10 cellular contexts compared by ENCODE assay signal in the genomic region with DNA sequence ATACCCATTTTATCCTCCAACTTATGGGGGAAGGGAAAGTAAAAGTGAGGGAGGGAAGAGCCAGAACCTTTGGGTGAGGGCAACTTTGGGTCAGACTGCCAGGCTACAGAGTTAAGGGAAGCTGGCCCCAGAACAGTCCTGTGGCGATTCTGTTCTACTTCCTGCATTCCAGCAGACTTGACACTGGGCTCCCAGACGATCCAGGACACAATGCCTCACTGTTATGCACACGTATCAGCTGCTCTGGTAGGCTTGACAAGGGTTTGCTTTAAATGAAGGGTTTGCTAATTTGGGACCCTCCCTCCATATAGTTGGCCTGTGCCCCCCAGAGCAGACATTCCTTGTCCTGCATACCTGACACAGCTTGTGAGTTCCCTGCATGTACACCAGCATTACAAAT. TPM values are rescaled to one million over a fixed set of nuclear protein-coding genes. Genes with fewer than 3 reads are reported as not detected.
DNase-seq lines count a peak whose midpoint lies in the region; ATAC-seq and TF ChIP-seq lines count a peak whose summit lies in the region.
"Had no signal": no experiment of that assay in that cellular context is flagged by ENCODE, and none has a peak within 500 bp of the region (broad histone marks: within the 10 kb centered on the region; RNA-seq: fewer than 3 reads in every experiment).

No MANE protein-coding gene starts in this region.

- no peaks in the 10 kb centered on the region for H3K4me1 ChIP-seq in lung (ENCODE audit: control insufficient read depth in 2 of 2, insufficient read depth in 2 of 2, low read length in 2 of 2)

- H3K27ac ChIP-seq in dorsolateral prefrontal cortex (peak overlapping the region in 55 of 59 donors; percentile 4 to 86 (median 69)), lung (ENCODE audit: low read depth in 1 of 2, low read length in 1 of 2) (no peak overlapping the region)

- intact Hi-C loops in Right ventricle myocardium inferior (cut with DNase I) (no loop called here), cardiac septum (cut with DNase I) (no loop called here), dorsolateral prefrontal cortex (cut with DNase I) (loop anchor here in 1 of 2 donors (5.0 kb wide), 1 partner anchor 39 kb away; no protein-coding TSS in a partner anchor)

- H3K4me1 Mint-ChIP-seq in type B pancreatic cell (ENCODE audit: unreplicated experiment), result no peaks in the 10 kb centered on the region

- WGBS in lung, 2 donors, result 39 to 63% methylated on average over 3 of the region's 3 CpGs

- no peaks in the 10 kb centered on the region for H3K27me3 Mint-ChIP-seq in type B pancreatic cell
- H3K27me3 Mint-ChIP-seq: activated B cell treated with CpG ODN at 0.5 μM for 24 hours had no signal

- H3K36me3 Mint-ChIP-seq in type B pancreatic cell, result peaks cover 19% of the 10 kb centered on the region

- H3K4me3 Mint-ChIP-seq in type B pancreatic cell, result no peak overlapping the region
- H3K4me3 Mint-ChIP-seq: activated B cell treated with CpG ODN at 0.5 μM for 24 hours had no signal

- peaks cover 26 to 61% of the 10 kb centered on the region in 2 donors for H3K36me3 ChIP-seq in lung (ENCODE audit: control insufficient read depth in 2 of 2, insufficient read depth in 2 of 2, low read length in 2 of 2)

- H3K27me3 ChIP-seq in dorsolateral prefrontal cortex, result no peaks in the 10 kb centered on the region
- no peaks in the 10 kb centered on the region for H3K27me3 ChIP-seq in lung (ENCODE audit: control insufficient read depth, insufficient read depth)

- H3K9me3 ChIP-seq in lung (ENCODE audit: control insufficient read depth in 2 of 2, insufficient read depth in 1 of 2, low read length in 1 of 2), result no peaks in the 10 kb centered on the region

- no peak for TF ChIP-seq CTCF in dorsolateral prefrontal cortex (IDR thresholded peaks at IDR 0.05 in 54 of 56, conservative IDR thresholded peaks at IDR 0.05 in 2 of 56; ENCODE audit: low read depth in 1 of 56, partially characterized antibody in 56 of 56)
- no peak for TF ChIP-seq CTCF in lung (IDR thresholded peaks at IDR 0.05; ENCODE audit: control extremely low read depth, extremely low read depth)
- no peak for TF ChIP-seq CTCF in type B pancreatic cell (conservative IDR thresholded peaks at IDR 0.05)
- no peak for TF ChIP-seq CTCF in GM10266 (IDR thresholded peaks at IDR 0.05; ENCODE audit: control insufficient read depth, insufficient read depth, low read depth, missing control alignments)

- no peak for DNase-seq in Right ventricle myocardium inferior (ENCODE audit: missing footprints)
- DNase-seq in cardiac septum (ENCODE audit: low spot score), result no peak
- peak in 1 of 10 donors; percentile 45 for DNase-seq in dorsolateral prefrontal cortex
- DNase-seq in lung (ENCODE audit: low spot score), result peak; percentile 25
- no peak for DNase-seq in type B pancreatic cell (ENCODE audit: extremely low spot score, unreplicated experiment)
- no peak for DNase-seq in GM19240 (ENCODE audit: insufficient read length, low spot score)
- no peak for DNase-seq in GM10266 (ENCODE audit: extremely low spot score)
- no peak for DNase-seq in DMS79 treated with DMSO at 0.1 percent for 48 hours (lab: John Stamatoyannopoulos, UW)
- DNase-seq: activated B cell treated with CpG ODN at 0.5 μM for 24 hours had no signal

- ATAC-seq in Right ventricle myocardium inferior, result peak; percentile 67
- ATAC-seq in lung (ENCODE audit: insufficient read depth, low FRiP score), result no peak

- peak overlapping the region; percentile 17 for H3K27ac Mint-ChIP-seq in type B pancreatic cell

- H3K4me3 ChIP-seq in dorsolateral prefrontal cortex (no peak overlapping the region), lung (no peak overlapping the region)

- H3K9me3 Mint-ChIP-seq in type B pancreatic cell, result no peaks in the 10 kb centered on the region
- H3K9me3 Mint-ChIP-seq: activated B cell treated with CpG ODN at 0.5 μM for 24 hours had no signal

RNA-seq across cellular contexts. Expression of gene GORASP1, which starts 10.7 kb away (rescaled TPM):
- total RNA-seq in Right ventricle myocardium inferior, result 45.6 TPM
- 45.9 TPM for total RNA-seq in cardiac septum
- 10 to 100 TPM; 52.3 to 94.4 (median 70.3) TPM for total RNA-seq in dorsolateral prefrontal cortex
- 10 to 100 TPM; 54.8 to 71.1 TPM for total RNA-seq in lung
- 10 to 100 TPM; 28.7 to 42.3 TPM for polyA plus RNA-seq in lung
- total RNA-seq in type B pancreatic cell (ENCODE audit: low replicate concordance), result 76.5 and 98.4 TPM in 2 replicates

RNA-seq across cellular contexts. Expression of gene TTC21A, which starts 10.7 kb away (rescaled TPM):
- total RNA-seq in Right ventricle myocardium inferior (1.2 TPM), cardiac septum (3.0 TPM), dorsolateral prefrontal cortex (10 to 100 TPM; 12.8 to 44.7 (median 24.4) TPM), lung (10 to 100 TPM; 14.2 to 30.4 TPM), type B pancreatic cell (ENCODE audit: low replicate concordance) (9.8 and 10.3 TPM in 2 replicates)
- 1 to 10 TPM; 6.1 to 9.2 TPM for polyA plus RNA-seq in lung

RNA-seq across cellular contexts. Expression of gene WDR48, which starts 45.0 kb away (rescaled TPM):
- total RNA-seq in Right ventricle myocardium inferior (28.9 TPM), cardiac septum (24.5 TPM), dorsolateral prefrontal cortex (10 to 100 TPM; 45.0 to 93.1 (median 69.8) TPM), lung (10 to 100 TPM; 24.1 to 58.8 TPM), type B pancreatic cell (ENCODE audit: low replicate concordance) (45.0 and 61.4 TPM in 2 replicates)
- polyA plus RNA-seq in lung, result 10 to 100 TPM in 1 of 2 donors, 1 to 10 TPM in 1; 8.8 to 13.5 TPM

RNA-seq across cellular contexts. Expression of gene SCN11A, which starts 45.0 kb away (rescaled TPM):
- 0.08 TPM for total RNA-seq in Right ventricle myocardium inferior
- 0.05 TPM for total RNA-seq in cardiac septum
- 1 to 10 TPM in 13 of 120 experiments, under 1 TPM in 107; 0.19 to 1.4 (median 0.68) TPM for total RNA-seq in dorsolateral prefrontal cortex
- total RNA-seq in lung, result under 1 TPM; 0.12 to 0.60 TPM
- under 1 TPM; 0.04 to 0.06 TPM for polyA plus RNA-seq in lung
- 0.21 and 1.4 TPM in 2 replicates for total RNA-seq in type B pancreatic cell (ENCODE audit: low replicate concordance)
- total RNA-seq: epithelial cell of proximal tubule had no signal

RNA-seq across cellular contexts. Expression of gene CSRNP1, which starts 56.6 kb away (rescaled TPM):
- total RNA-seq in Right ventricle myocardium inferior (12.9 TPM), cardiac septum (11.5 TPM), dorsolateral prefrontal cortex (10 to 100 TPM; 10.1 to 52.4 (median 18.1) TPM), lung (10 to 100 TPM; 32.8 to 37.9 TPM), type B pancreatic cell (ENCODE audit: low replicate concordance) (7.5 and 24.5 TPM in 2 replicates)
- polyA plus RNA-seq in lung, result 10 to 100 TPM; 25.2 to 97.8 TPM

Comparison
In these comparisons a context has a peak if more than half of its experiments do, and no peak if none do; other contexts are left out.
1. H3K27ac ChIP-seq: peak in dorsolateral prefrontal cortex (55 of 59); none in lung (0 of 2).